1 cellular context compared by ENCODE assay signal in genomic region chr12:121128908-121129704, GRCh38.
A peak's percentile ranks its signal among the peaks of the same experiment; 100 is the strongest.
TF ChIP-seq lines count a peak whose summit lies in the region.

No MANE protein-coding gene starts in this region.

TF ChIP-seq in K562, 482 proteins besides CTCF, POLR2A, EP300 and RAD21 (continued from another document and continues in another):
- TF ChIP-seq GTF3C2 (IDR thresholded peaks at IDR 0.05; ENCODE audit: borderline replicate concordance, extremely low read depth, insufficient read length) (no peak), ZNF224 (CRISPR knock-in tag; IDR thresholded peaks at IDR 0.05) (no peak), ZNF445 (CRISPR knock-in tag; IDR thresholded peaks at IDR 0.05; ENCODE audit: low read depth) (no peak), ZFPM2 (CRISPR knock-in tag; IDR thresholded peaks at IDR 0.05) (no peak), ATF2 (CRISPR knock-in tag; IDR thresholded peaks at IDR 0.05) (no peak), RBM17 (IDR thresholded peaks at IDR 0.05; ENCODE audit: borderline replicate concordance, low read depth, low read length) (no peak), ZBTB33 (CRISPR knock-in tag; IDR thresholded peaks at IDR 0.05) (no peak), ZNF253 (CRISPR knock-in tag; conservative IDR thresholded peaks at IDR 0.05) (no peak), ZNF282 (CRISPR knock-in tag; IDR thresholded peaks at IDR 0.05) (no peak), BCOR (IDR thresholded peaks at IDR 0.05) (no peak), FOS (IDR thresholded peaks at IDR 0.05; ENCODE audit: extremely low read depth, insufficient read length) (no peak), ZNF707 (CRISPR knock-in tag; conservative IDR thresholded peaks at IDR 0.05) (no peak), NUFIP1 (IDR thresholded peaks at IDR 0.05; ENCODE audit: partially characterized antibody) (no peak), YY1 (IDR thresholded peaks at IDR 0.05; ENCODE audit: borderline replicate concordance in 1 of 3, control insufficient read depth in 1 of 3, extremely low read depth in 1 of 3, insufficient read depth in 3 of 3, insufficient read length in 1 of 3, insufficient replicate concordance in 2 of 3, low read depth in 1 of 3, low read length in 2 of 3) (peak in 2 of 3 experiments; percentile 55 to 81), ZNF134 (CRISPR knock-in tag; conservative IDR thresholded peaks at IDR 0.05) (no peak), ZNF75A (CRISPR knock-in tag; IDR thresholded peaks at IDR 0.05) (no peak), CAMTA2 (CRISPR knock-in tag; conservative IDR thresholded peaks at IDR 0.05) (no peak), ZNF316 (IDR thresholded peaks at IDR 0.05) (peak; percentile 45; the same call in 1 of the 2 replicates), HDAC2 (IDR thresholded peaks at IDR 0.05) (no peak)
- TF ChIP-seq, protein P1, sequence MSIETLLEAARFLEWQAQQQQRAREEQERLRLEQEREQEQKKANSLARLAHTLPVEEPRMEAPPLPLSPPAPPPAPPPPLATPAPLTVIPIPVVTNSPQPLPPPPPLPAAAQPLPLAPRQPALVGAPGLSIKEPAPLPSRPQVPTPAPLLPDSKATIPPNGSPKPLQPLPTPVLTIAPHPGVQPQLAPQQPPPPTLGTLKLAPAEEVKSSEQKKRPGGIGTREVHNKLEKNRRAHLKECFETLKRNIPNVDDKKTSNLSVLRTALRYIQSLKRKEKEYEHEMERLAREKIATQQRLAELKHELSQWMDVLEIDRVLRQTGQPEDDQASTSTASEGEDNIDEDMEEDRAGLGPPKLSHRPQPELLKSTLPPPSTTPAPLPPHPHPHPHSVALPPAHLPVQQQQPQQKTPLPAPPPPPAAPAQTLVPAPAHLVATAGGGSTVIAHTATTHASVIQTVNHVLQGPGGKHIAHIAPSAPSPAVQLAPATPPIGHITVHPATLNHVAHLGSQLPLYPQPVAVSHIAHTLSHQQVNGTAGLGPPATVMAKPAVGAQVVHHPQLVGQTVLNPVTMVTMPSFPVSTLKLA (conservative IDR thresholded peaks at IDR 0.05): peak in 1 of 2 experiments; percentile 50; a peak in 1 of 4 replicates
- TF ChIP-seq, protein P2, sequence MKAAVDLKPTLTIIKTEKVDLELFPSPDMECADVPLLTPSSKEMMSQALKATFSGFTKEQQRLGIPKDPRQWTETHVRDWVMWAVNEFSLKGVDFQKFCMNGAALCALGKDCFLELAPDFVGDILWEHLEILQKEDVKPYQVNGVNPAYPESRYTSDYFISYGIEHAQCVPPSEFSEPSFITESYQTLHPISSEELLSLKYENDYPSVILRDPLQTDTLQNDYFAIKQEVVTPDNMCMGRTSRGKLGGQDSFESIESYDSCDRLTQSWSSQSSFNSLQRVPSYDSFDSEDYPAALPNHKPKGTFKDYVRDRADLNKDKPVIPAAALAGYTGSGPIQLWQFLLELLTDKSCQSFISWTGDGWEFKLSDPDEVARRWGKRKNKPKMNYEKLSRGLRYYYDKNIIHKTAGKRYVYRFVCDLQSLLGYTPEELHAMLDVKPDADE (conservative IDR thresholded peaks at IDR 0.05; ENCODE audit: control insufficient read depth, low read depth, low read length): no peak
- TF ChIP-seq, protein P3, sequence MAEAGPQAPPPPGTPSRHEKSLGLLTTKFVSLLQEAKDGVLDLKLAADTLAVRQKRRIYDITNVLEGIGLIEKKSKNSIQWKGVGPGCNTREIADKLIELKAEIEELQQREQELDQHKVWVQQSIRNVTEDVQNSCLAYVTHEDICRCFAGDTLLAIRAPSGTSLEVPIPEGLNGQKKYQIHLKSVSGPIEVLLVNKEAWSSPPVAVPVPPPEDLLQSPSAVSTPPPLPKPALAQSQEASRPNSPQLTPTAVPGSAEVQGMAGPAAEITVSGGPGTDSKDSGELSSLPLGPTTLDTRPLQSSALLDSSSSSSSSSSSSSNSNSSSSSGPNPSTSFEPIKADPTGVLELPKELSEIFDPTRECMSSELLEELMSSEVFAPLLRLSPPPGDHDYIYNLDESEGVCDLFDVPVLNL (CRISPR knock-in tag; IDR thresholded peaks at IDR 0.05; ENCODE audit: low read depth): no peak
- TF ChIP-seq, protein P4, sequence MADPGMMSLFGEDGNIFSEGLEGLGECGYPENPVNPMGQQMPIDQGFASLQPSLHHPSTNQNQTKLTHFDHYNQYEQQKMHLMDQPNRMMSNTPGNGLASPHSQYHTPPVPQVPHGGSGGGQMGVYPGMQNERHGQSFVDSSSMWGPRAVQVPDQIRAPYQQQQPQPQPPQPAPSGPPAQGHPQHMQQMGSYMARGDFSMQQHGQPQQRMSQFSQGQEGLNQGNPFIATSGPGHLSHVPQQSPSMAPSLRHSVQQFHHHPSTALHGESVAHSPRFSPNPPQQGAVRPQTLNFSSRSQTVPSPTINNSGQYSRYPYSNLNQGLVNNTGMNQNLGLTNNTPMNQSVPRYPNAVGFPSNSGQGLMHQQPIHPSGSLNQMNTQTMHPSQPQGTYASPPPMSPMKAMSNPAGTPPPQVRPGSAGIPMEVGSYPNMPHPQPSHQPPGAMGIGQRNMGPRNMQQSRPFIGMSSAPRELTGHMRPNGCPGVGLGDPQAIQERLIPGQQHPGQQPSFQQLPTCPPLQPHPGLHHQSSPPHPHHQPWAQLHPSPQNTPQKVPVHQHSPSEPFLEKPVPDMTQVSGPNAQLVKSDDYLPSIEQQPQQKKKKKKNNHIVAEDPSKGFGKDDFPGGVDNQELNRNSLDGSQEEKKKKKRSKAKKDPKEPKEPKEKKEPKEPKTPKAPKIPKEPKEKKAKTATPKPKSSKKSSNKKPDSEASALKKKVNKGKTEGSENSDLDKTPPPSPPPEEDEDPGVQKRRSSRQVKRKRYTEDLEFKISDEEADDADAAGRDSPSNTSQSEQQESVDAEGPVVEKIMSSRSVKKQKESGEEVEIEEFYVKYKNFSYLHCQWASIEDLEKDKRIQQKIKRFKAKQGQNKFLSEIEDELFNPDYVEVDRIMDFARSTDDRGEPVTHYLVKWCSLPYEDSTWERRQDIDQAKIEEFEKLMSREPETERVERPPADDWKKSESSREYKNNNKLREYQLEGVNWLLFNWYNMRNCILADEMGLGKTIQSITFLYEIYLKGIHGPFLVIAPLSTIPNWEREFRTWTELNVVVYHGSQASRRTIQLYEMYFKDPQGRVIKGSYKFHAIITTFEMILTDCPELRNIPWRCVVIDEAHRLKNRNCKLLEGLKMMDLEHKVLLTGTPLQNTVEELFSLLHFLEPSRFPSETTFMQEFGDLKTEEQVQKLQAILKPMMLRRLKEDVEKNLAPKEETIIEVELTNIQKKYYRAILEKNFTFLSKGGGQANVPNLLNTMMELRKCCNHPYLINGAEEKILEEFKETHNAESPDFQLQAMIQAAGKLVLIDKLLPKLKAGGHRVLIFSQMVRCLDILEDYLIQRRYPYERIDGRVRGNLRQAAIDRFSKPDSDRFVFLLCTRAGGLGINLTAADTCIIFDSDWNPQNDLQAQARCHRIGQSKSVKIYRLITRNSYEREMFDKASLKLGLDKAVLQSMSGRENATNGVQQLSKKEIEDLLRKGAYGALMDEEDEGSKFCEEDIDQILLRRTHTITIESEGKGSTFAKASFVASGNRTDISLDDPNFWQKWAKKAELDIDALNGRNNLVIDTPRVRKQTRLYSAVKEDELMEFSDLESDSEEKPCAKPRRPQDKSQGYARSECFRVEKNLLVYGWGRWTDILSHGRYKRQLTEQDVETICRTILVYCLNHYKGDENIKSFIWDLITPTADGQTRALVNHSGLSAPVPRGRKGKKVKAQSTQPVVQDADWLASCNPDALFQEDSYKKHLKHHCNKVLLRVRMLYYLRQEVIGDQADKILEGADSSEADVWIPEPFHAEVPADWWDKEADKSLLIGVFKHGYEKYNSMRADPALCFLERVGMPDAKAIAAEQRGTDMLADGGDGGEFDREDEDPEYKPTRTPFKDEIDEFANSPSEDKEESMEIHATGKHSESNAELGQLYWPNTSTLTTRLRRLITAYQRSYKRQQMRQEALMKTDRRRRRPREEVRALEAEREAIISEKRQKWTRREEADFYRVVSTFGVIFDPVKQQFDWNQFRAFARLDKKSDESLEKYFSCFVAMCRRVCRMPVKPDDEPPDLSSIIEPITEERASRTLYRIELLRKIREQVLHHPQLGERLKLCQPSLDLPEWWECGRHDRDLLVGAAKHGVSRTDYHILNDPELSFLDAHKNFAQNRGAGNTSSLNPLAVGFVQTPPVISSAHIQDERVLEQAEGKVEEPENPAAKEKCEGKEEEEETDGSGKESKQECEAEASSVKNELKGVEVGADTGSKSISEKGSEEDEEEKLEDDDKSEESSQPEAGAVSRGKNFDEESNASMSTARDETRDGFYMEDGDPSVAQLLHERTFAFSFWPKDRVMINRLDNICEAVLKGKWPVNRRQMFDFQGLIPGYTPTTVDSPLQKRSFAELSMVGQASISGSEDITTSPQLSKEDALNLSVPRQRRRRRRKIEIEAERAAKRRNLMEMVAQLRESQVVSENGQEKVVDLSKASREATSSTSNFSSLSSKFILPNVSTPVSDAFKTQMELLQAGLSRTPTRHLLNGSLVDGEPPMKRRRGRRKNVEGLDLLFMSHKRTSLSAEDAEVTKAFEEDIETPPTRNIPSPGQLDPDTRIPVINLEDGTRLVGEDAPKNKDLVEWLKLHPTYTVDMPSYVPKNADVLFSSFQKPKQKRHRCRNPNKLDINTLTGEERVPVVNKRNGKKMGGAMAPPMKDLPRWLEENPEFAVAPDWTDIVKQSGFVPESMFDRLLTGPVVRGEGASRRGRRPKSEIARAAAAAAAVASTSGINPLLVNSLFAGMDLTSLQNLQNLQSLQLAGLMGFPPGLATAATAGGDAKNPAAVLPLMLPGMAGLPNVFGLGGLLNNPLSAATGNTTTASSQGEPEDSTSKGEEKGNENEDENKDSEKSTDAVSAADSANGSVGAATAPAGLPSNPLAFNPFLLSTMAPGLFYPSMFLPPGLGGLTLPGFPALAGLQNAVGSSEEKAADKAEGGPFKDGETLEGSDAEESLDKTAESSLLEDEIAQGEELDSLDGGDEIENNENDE (IDR thresholded peaks at IDR 0.05; ENCODE audit: low read depth, low read length): no peak
- TF ChIP-seq, protein P5, sequence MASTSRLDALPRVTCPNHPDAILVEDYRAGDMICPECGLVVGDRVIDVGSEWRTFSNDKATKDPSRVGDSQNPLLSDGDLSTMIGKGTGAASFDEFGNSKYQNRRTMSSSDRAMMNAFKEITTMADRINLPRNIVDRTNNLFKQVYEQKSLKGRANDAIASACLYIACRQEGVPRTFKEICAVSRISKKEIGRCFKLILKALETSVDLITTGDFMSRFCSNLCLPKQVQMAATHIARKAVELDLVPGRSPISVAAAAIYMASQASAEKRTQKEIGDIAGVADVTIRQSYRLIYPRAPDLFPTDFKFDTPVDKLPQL (IDR thresholded peaks at IDR 0.05; ENCODE audit: extremely low read depth, insufficient read length): no peak
- TF ChIP-seq, protein P6, sequence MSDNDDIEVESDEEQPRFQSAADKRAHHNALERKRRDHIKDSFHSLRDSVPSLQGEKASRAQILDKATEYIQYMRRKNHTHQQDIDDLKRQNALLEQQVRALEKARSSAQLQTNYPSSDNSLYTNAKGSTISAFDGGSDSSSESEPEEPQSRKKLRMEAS (CRISPR knock-in tag; IDR thresholded peaks at IDR 0.05): peak; percentile 85
- TF ChIP-seq, protein P7, sequence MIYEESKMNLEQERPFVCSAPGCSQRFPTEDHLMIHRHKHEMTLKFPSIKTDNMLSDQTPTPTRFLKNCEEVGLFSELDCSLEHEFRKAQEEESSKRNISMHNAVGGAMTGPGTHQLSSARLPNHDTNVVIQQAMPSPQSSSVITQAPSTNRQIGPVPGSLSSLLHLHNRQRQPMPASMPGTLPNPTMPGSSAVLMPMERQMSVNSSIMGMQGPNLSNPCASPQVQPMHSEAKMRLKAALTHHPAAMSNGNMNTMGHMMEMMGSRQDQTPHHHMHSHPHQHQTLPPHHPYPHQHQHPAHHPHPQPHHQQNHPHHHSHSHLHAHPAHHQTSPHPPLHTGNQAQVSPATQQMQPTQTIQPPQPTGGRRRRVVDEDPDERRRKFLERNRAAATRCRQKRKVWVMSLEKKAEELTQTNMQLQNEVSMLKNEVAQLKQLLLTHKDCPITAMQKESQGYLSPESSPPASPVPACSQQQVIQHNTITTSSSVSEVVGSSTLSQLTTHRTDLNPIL (CRISPR knock-in tag; IDR thresholded peaks at IDR 0.05): no peak
